In genomic region chr16:85448557-85449194, GRCh38 we compare ENCODE assay signal across 8 cellular contexts.
DNase-seq lines count a peak whose midpoint lies in the region; TF ChIP-seq lines count a peak whose summit lies in the region.

No MANE protein-coding gene starts in this region.

- no peak overlapping the region for H3K27ac Mint-ChIP-seq in activated CD4-positive, alpha-beta memory T cell treated with anti-CD3 and anti-CD28 coated beads for 36 hours
- H3K27ac Mint-ChIP-seq in activated CD4-positive, alpha-beta memory T cell treated with anti-CD3 and anti-CD28 coated beads, Interleukin-2, amount 10 ng/mL, durations not matched to agents 7 days and 5 days: no peak overlapping the region
- H3K27ac Mint-ChIP-seq in endothelial cell (ENCODE audit: unreplicated experiment): no peak overlapping the region

- peak; percentile 42 for DNase-seq in activated CD4-positive, alpha-beta memory T cell treated with anti-CD3 and anti-CD28 coated beads for 36 hours
- no peak for DNase-seq in activated CD4-positive, alpha-beta memory T cell treated with anti-CD3 and anti-CD28 coated beads, Interleukin-2, amount 10 ng/mL, durations not matched to agents 7 days and 5 days
- DNase-seq in RPMI8226 (peak; percentile 91), pons (ENCODE audit: low spot score) (no peak), endothelial cell (ENCODE audit: low spot score) (no peak)
- DNase-seq in effector memory CD4-positive, alpha-beta T cell: peak in 1 of 3 donors; percentile 4
- DNase-seq in activated CD4-positive, CD25-positive, alpha-beta regulatory T cell treated with anti-CD3 and anti-CD28 coated beads, Interleukin-2, amount 50 U/mL, for 72 hours: no peak

- CTCF ChIA-PET in activated CD4-positive, alpha-beta memory T cell treated with anti-CD3 and anti-CD28 coated beads for 36 hours (lab: Charles Lee): interaction anchor here (1.3 to 2.7 kb wide), 2 partner anchors 20 to 33 kb away, joined by 3 to 17 read pairs; no protein-coding TSS in a partner anchor
- CTCF ChIA-PET in activated CD4-positive, alpha-beta memory T cell treated with anti-CD3 and anti-CD28 coated beads, Interleukin-2, amount 10 ng/mL, durations not matched to agents 7 days and 5 days (lab: Charles Lee): interaction anchor here (1.1 to 1.5 kb wide), 2 partner anchors 161 to 167 kb away, joined by 3 to 6 read pairs; no protein-coding TSS in a partner anchor

- intact Hi-C loops in activated CD4-positive, alpha-beta memory T cell treated with anti-CD3 and anti-CD28 coated beads for 36 hours (cut with micrococcal nuclease): no loop called here

- no peaks in the 10 kb centered on the region for H3K27me3 Mint-ChIP-seq in activated CD4-positive, alpha-beta memory T cell treated with anti-CD3 and anti-CD28 coated beads for 36 hours
- H3K27me3 Mint-ChIP-seq in activated CD4-positive, alpha-beta memory T cell treated with anti-CD3 and anti-CD28 coated beads, Interleukin-2, amount 10 ng/mL, durations not matched to agents 7 days and 5 days: no peaks in the 10 kb centered on the region
- H3K27me3 Mint-ChIP-seq in endothelial cell (ENCODE audit: unreplicated experiment): peaks cover 5% of the 10 kb centered on the region

- TF ChIP-seq CTCF in endothelial cell (IDR thresholded peaks at IDR 0.05; ENCODE audit: unreplicated experiment): no peak

- H3K27me3 ChIP-seq in effector memory CD4-positive, alpha-beta T cell (replicated peaks; ENCODE audit: control insufficient read depth, insufficient read depth, low read length, poor library complexity, severe bottlenecking): no peaks in the 10 kb centered on the region
- no peaks in the 10 kb centered on the region for H3K27me3 ChIP-seq in thymus (ENCODE audit: control insufficient read depth, insufficient read depth)

- H3K4me1 ChIP-seq in effector memory CD4-positive, alpha-beta T cell (ENCODE audit: control insufficient read depth, insufficient read depth, low read length, poor library complexity, severe bottlenecking): peaks cover 25% of the 10 kb centered on the region
- H3K4me1 ChIP-seq in thymus (ENCODE audit: control insufficient read depth, insufficient read depth, low read length): peaks cover 75% of the 10 kb centered on the region

- H3K4me1 Mint-ChIP-seq in activated CD4-positive, alpha-beta memory T cell treated with anti-CD3 and anti-CD28 coated beads for 36 hours (ENCODE audit: low read depth): peaks cover 23% of the 10 kb centered on the region
- peaks cover 6% of the 10 kb centered on the region for H3K4me1 Mint-ChIP-seq in activated CD4-positive, alpha-beta memory T cell treated with anti-CD3 and anti-CD28 coated beads, Interleukin-2, amount 10 ng/mL, durations not matched to agents 7 days and 5 days
- H3K4me1 Mint-ChIP-seq in endothelial cell (ENCODE audit: unreplicated experiment): no peaks in the 10 kb centered on the region

- WGBS in thymus: 3% methylated on average over 30 of the region's 30 CpGs

- H3K36me3 ChIP-seq in effector memory CD4-positive, alpha-beta T cell (ENCODE audit: control insufficient read depth, insufficient read depth, low read length): no peaks in the 10 kb centered on the region
- no peaks in the 10 kb centered on the region for H3K36me3 ChIP-seq in thymus (ENCODE audit: control insufficient read depth, insufficient read depth)

- H3K4me3 ChIP-seq in effector memory CD4-positive, alpha-beta T cell (ENCODE audit: insufficient read depth, low read depth, low read length, poor library complexity, severe bottlenecking): no peak overlapping the region
- peak overlapping the region; percentile 28 for H3K4me3 ChIP-seq in thymus (ENCODE audit: low read length)

- no peak overlapping the region for H3K4me3 Mint-ChIP-seq in activated CD4-positive, alpha-beta memory T cell treated with anti-CD3 and anti-CD28 coated beads for 36 hours
- H3K4me3 Mint-ChIP-seq in activated CD4-positive, alpha-beta memory T cell treated with anti-CD3 and anti-CD28 coated beads, Interleukin-2, amount 10 ng/mL, durations not matched to agents 7 days and 5 days: no peak overlapping the region
- no peak overlapping the region for H3K4me3 Mint-ChIP-seq in endothelial cell (ENCODE audit: unreplicated experiment)

- H3K9me3 Mint-ChIP-seq in activated CD4-positive, alpha-beta memory T cell treated with anti-CD3 and anti-CD28 coated beads for 36 hours: no peaks in the 10 kb centered on the region
- no peaks in the 10 kb centered on the region for H3K9me3 Mint-ChIP-seq in activated CD4-positive, alpha-beta memory T cell treated with anti-CD3 and anti-CD28 coated beads, Interleukin-2, amount 10 ng/mL, durations not matched to agents 7 days and 5 days
- no peaks in the 10 kb centered on the region for H3K9me3 Mint-ChIP-seq in endothelial cell (ENCODE audit: unreplicated experiment)

- POLR2A ChIA-PET in activated CD4-positive, alpha-beta memory T cell treated with anti-CD3 and anti-CD28 coated beads for 36 hours (lab: Charles Lee): no interaction called here
- POLR2A ChIA-PET in activated CD4-positive, alpha-beta memory T cell treated with anti-CD3 and anti-CD28 coated beads, Interleukin-2, amount 10 ng/mL, durations not matched to agents 7 days and 5 days (lab: Charles Lee): no interaction called here

- H3K36me3 Mint-ChIP-seq in activated CD4-positive, alpha-beta memory T cell treated with anti-CD3 and anti-CD28 coated beads for 36 hours: no peaks in the 10 kb centered on the region
- H3K36me3 Mint-ChIP-seq in activated CD4-positive, alpha-beta memory T cell treated with anti-CD3 and anti-CD28 coated beads, Interleukin-2, amount 10 ng/mL, durations not matched to agents 7 days and 5 days (ENCODE audit: low read depth): no peaks in the 10 kb centered on the region
- no peaks in the 10 kb centered on the region for H3K36me3 Mint-ChIP-seq in endothelial cell (ENCODE audit: low read depth, unreplicated experiment)

- H3K27ac ChIP-seq in effector memory CD4-positive, alpha-beta T cell (ENCODE audit: insufficient read depth, low read length, poor library complexity, severe bottlenecking): peak overlapping the region; percentile 22
- peak overlapping the region; percentile 96 for H3K27ac ChIP-seq in thymus (ENCODE audit: low read depth)

- H3K9me3 ChIP-seq in effector memory CD4-positive, alpha-beta T cell (ENCODE audit: control insufficient read depth, low read length): no peaks in the 10 kb centered on the region
- peaks cover 1% of the 10 kb centered on the region for H3K9me3 ChIP-seq in thymus (ENCODE audit: control insufficient read depth)

Comparison
In these comparisons a context has a peak if more than half of its experiments do, and no peak if none do; other contexts are left out.
1. DNase-seq: peak in activated CD4-positive, alpha-beta memory T cell treated with anti-CD3 and anti-CD28 coated beads for 36 hours (single experiment) and RPMI8226 (single experiment); none in activated CD4-positive, alpha-beta memory T cell treated with anti-CD3 and anti-CD28 coated beads, Interleukin-2, amount 10 ng/mL, durations not matched to agents 7 days and 5 days (single experiment), pons (single experiment), activated CD4-positive, CD25-positive, alpha-beta regulatory T cell treated with anti-CD3 and anti-CD28 coated beads, Interleukin-2, amount 50 U/mL, for 72 hours (single experiment) and endothelial cell (single experiment).